Comparison of ENCODE assay signal across 22 cellular contexts in genomic region chr11:75637998-75638397, GRCh38. TPM values are rescaled to one million over a fixed set of nuclear protein-coding genes. Genes with fewer than 3 reads are reported as not detected.
"Had no signal": no experiment of that assay in that cellular context is flagged by ENCODE, and none has a peak within 500 bp of the region (broad histone marks: within the 10 kb centered on the region; RNA-seq: fewer than 3 reads in every experiment).

No MANE protein-coding gene starts in this region.

- H3K36me3 Mint-ChIP-seq: natural killer cell; stimulated activated effector memory CD8-positive, alpha-beta T cell treated with anti-CD3 and anti-CD28 coated beads, Interleukin-12 subunit alpha, Interleukin-12 subunit beta, amount 100 ng/mL, for 72 hours; type B pancreatic cell had no signal

- H3K4me3 Mint-ChIP-seq: natural killer cell; neural progenitor cell; stimulated activated effector memory CD8-positive, alpha-beta T cell treated with anti-CD3 and anti-CD28 coated beads, Interleukin-12 subunit alpha, Interleukin-12 subunit beta, amount 100 ng/mL, for 72 hours; type B pancreatic cell had no signal

- DNase-seq: dermis blood vessel endothelial cell; effector memory CD4-positive, alpha-beta T cell; erythroblast; esophagus squamous epithelium; foreskin melanocyte; left ventricle myocardium superior; lower lobe of right lung; natural killer cell; sigmoid colon; stimulated activated CD4-positive, alpha-beta T cell treated with anti-CD3 and anti-CD28 coated beads, Interleukin-2, amount 100 ng/mL, for 24 hours; stimulated activated CD4-positive, alpha-beta T cell treated with anti-CD3 and anti-CD28 coated beads, Interleukin-4, amount 100 ng/mL, for 24 hours; stimulated activated naive CD4-positive, alpha-beta T cell treated with Interleukin-2 at 50 U/mL for 16 hours; stomach; thyroid gland had no signal

- H3K27ac ChIP-seq: coronary artery, esophagus squamous epithelium, lower lobe of right lung, neural progenitor cell, parathyroid adenoma, right atrium auricular region, sigmoid colon, stomach, thyroid gland had no signal

- H3K27ac Mint-ChIP-seq: natural killer cell; progenitor cell of endocrine pancreas; stimulated activated effector memory CD8-positive, alpha-beta T cell treated with anti-CD3 and anti-CD28 coated beads, Interleukin-12 subunit alpha, Interleukin-12 subunit beta, amount 100 ng/mL, for 72 hours; type B pancreatic cell had no signal

- H3K9me3 Mint-ChIP-seq: natural killer cell; neural progenitor cell; stimulated activated effector memory CD8-positive, alpha-beta T cell treated with anti-CD3 and anti-CD28 coated beads, Interleukin-12 subunit alpha, Interleukin-12 subunit beta, amount 100 ng/mL, for 72 hours; type B pancreatic cell had no signal

- H3K36me3 ChIP-seq: esophagus squamous epithelium, lower lobe of right lung, neural progenitor cell, right atrium auricular region, sigmoid colon, stomach, thyroid gland had no signal

- H3K9me3 ChIP-seq: esophagus squamous epithelium, lower lobe of right lung, right atrium auricular region, sigmoid colon, stomach, thyroid gland had no signal

- H3K4me3 ChIP-seq: coronary artery, esophagus squamous epithelium, lower lobe of right lung, neural progenitor cell, right atrium auricular region, sigmoid colon, stomach, thyroid gland had no signal

- H3K4me1 Mint-ChIP-seq: natural killer cell; stimulated activated effector memory CD8-positive, alpha-beta T cell treated with anti-CD3 and anti-CD28 coated beads, Interleukin-12 subunit alpha, Interleukin-12 subunit beta, amount 100 ng/mL, for 72 hours had no signal

- H3K9ac ChIP-seq: neural progenitor cell, parathyroid adenoma had no signal

- ATAC-seq: left ventricle myocardium superior; lower lobe of right lung; natural killer cell; stimulated activated effector memory CD8-positive, alpha-beta T cell treated with anti-CD3 and anti-CD28 coated beads, Interleukin-12 subunit alpha, Interleukin-12 subunit beta, amount 100 ng/mL, for 72 hours had no signal

RNA-seq across cellular contexts. Expression of gene MAP6, which starts 30.8 kb away (rescaled TPM):
- total RNA-seq: mononuclear cell, natural killer cell had no signal
